In the genomic region with DNA sequence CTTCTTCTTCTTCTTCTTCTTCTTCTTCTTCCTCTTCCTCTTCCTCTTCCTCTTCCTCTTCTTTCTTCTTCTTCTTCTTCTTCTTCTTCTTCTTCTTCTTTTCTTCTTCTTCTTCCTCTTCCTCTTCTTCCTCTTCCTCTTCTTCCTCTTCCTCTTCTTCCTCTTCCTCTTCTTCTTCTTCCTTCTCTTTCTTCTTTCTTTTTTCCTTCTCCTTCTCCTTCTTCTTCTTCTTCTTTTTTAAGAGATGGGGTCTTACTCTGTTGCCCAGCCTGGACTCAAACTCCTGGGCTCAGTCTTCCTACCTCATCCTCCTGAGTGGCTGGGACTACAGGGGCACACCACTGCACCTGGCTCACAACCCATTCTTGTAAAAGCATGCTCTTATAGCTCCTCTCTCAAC, we compare ENCODE assay signal across 1 cellular context. TPM values are rescaled to one million over a fixed set of nuclear protein-coding genes. Genes with fewer than 3 reads are reported as not detected.
"Had no signal": no experiment of that assay in that cellular context is flagged by ENCODE, and none has a peak within 500 bp of the region (broad histone marks: within the 10 kb centered on the region; RNA-seq: fewer than 3 reads in every experiment).

No MANE protein-coding gene starts in this region.

RNA-seq across cellular contexts. Expression of a gene that starts 2.9 kb away (rescaled TPM):
- total RNA-seq: HT-29 had no signal
